In the genomic region with DNA sequence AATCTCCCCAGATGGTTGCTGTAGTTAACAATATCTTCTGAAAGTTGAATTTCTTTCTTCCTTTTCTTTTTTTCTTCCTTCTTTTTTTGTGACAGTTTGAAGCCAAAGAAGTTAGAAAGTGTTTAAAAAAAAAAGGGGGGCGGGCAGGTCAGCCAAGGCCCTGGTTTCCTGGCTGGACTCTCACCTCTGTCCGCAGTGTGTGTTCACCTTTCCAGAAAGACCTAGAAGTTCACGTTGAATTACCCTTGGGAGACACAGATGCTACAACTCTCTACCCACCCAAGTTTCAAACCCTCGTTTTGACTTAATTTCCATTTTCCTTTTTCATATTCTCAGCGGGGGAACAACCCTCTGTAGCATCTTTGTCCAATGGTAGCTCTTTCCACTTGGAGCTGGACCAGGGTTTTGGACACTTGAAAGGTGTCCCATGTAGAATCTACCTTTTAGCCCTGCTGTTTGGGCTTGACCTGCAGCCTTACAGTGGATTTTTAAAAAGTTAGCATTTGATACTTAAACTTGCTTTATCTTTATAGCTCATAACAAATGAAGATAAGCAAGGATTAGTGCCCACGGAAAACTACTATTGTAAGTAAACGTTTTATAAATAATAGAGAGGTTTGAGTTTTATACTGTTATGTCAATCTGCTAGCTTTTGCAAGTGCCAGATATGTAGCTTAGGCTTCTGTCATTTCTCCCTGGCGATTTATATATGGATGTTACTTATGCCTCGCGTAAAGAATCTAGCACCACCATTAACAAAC, we compare ENCODE assay signal across 32 cellular contexts. TPM values are rescaled to one million over a fixed set of nuclear protein-coding genes. Genes with fewer than 3 reads are reported as not detected.
"Had no signal": no experiment of that assay in that cellular context is flagged by ENCODE, and none has a peak within 500 bp of the region (broad histone marks: within the 10 kb centered on the region; RNA-seq: fewer than 3 reads in every experiment).

No MANE protein-coding gene starts in this region.

- H3K27ac ChIP-seq: colonic mucosa, epithelial cell of prostate, esophagus squamous epithelium, gastrocnemius medialis, heart right ventricle, left ventricle myocardium inferior, lower lobe of right lung had no signal

- H3K9me3 ChIP-seq: colonic mucosa, esophagus squamous epithelium, gastrocnemius medialis, heart right ventricle, left ventricle myocardium inferior, lower lobe of right lung, mucosa of descending colon had no signal

- FAIRE-seq: endometrium, islet of Langerhans, keratinocyte had no signal

- ATAC-seq: effector memory CD8-positive, alpha-beta T cell; esophagus mucosa; gastrocnemius medialis; heart right ventricle; left cardiac atrium; lower lobe of right lung; mucosa of descending colon; naive thymus-derived CD8-positive, alpha-beta T cell had no signal

- H3K36me3 ChIP-seq: colonic mucosa, esophagus squamous epithelium, gastrocnemius medialis, heart right ventricle, left ventricle myocardium inferior, lower lobe of right lung had no signal

- H3K27me3 ChIP-seq: colonic mucosa, esophagus squamous epithelium, gastrocnemius medialis, heart right ventricle had no signal

- H3K4me3 ChIP-seq: colonic mucosa, esophagus squamous epithelium, gastrocnemius medialis, heart right ventricle, left ventricle myocardium inferior, lower lobe of right lung, mucosa of descending colon had no signal

- DNase-seq: colonic mucosa; cortex of kidney; effector CD8-positive, alpha-beta T cell; effector memory CD8-positive, alpha-beta T cell; endodermal cell; erythroblast; esophagus squamous epithelium; foreskin fibroblast; foreskin melanocyte; gastrocnemius medialis; glutamatergic neuron; head of caudate nucleus; heart right ventricle; hippocampal formation; left cardiac atrium; left ventricle myocardium inferior; lower lobe of right lung; mesenchymal stem cell; mucosa of descending colon; naive B cell; naive thymus-derived CD8-positive, alpha-beta T cell had no signal

- H3K4me1 ChIP-seq: colonic mucosa, esophagus squamous epithelium, gastrocnemius medialis, left ventricle myocardium inferior, lower lobe of right lung had no signal

RNA-seq across cellular contexts. Expression of gene MEP1B, which starts 20.0 kb away (rescaled TPM):
- total RNA-seq: dermis microvascular lymphatic vessel endothelial cell, endodermal cell, esophagus mucosa, esophagus squamous epithelium, glomerular endothelial cell, kidney epithelial cell, left cardiac atrium, left ventricle myocardium inferior, lower leg skin, lower lobe of right lung, lung microvascular endothelial cell, mesothelial cell of epicardium had no signal
- polyA plus RNA-seq: heart right ventricle; naive thymus-derived CD8-positive, alpha-beta T cell had no signal
